ENCODE assay signal across 8 cellular contexts in genomic region chr15:88450125-88450798, GRCh38. TPM values are rescaled to one million over a fixed set of nuclear protein-coding genes. Genes with fewer than 3 reads are reported as not detected.
DNase-seq lines count a peak whose midpoint lies in the region; ATAC-seq and TF ChIP-seq lines count a peak whose summit lies in the region.

No MANE protein-coding gene starts in this region.

- no peak overlapping the region for H3K4me3 ChIP-seq in fibroblast of pulmonary artery (replicated peaks; ENCODE audit: low read depth, low read length)
- no peak overlapping the region for H3K4me3 ChIP-seq in uterus

- no peaks in the 10 kb centered on the region for H3K9me3 ChIP-seq in uterus

- H3K36me3 ChIP-seq in uterus, result no peaks in the 10 kb centered on the region

- DNase-seq in NCI-H2227 (lab: John Stamatoyannopoulos, UW; ENCODE audit: unreplicated experiment) (peak; percentile 49), NCI-H2227 treated with DMSO at 0.1 percent for 48 hours (lab: John Stamatoyannopoulos, UW) (no peak), NOMO-1 treated with DMSO at 0.1 percent for 48 hours (lab: John Stamatoyannopoulos, UW; ENCODE audit: unreplicated experiment) (peak; percentile 56), activated T-cell treated with anti-CD3 and anti-CD28 coated beads for 4 hours (peak; percentile 24), fibroblast of pulmonary artery (ENCODE audit: low read depth) (peak; percentile 74), occipital lobe (lab: John Stamatoyannopoulos, UW) (peak; percentile 20), uterus (peak; percentile 36 to 52)

- TF ChIP-seq CTCF in fibroblast of pulmonary artery (IDR thresholded peaks at IDR 0.05; ENCODE audit: low read length, missing control alignments) (peak; percentile 86), uterus (IDR thresholded peaks at IDR 0.05) (peak; percentile 33 to 48 (median 36))

- intact Hi-C loops in uterus (cut with DNase I; ENCODE audit: low total_unique reads), result no loop called here

- TF ChIP-seq POLR2A in uterus (IDR thresholded peaks at IDR 0.05), result no peak

- peak; percentile 68 for ATAC-seq in HG03175 (IDR thresholded peaks at IDR 0.05; ENCODE audit: unreplicated experiment)

- H3K4me1 ChIP-seq in uterus, result no peaks in the 10 kb centered on the region

- H3K27me3 ChIP-seq in uterus, result no peaks in the 10 kb centered on the region

- H3K27ac ChIP-seq in uterus, result no peak overlapping the region

RNA-seq across cellular contexts. Expression of gene MRPL46, which starts 16.9 kb away (rescaled TPM):
- total RNA-seq in occipital lobe (15.6 TPM), uterus (10 to 100 TPM; 16.9 to 24.8 (median 21.5) TPM)

RNA-seq across cellular contexts. Expression of gene MRPS11, which starts 17.2 kb away (rescaled TPM):
- total RNA-seq in occipital lobe (16.7 TPM), uterus (10 to 100 TPM in 3 of 4 donors, 1 to 10 TPM in 1; 4.4 to 32.8 (median 18.9) TPM)
